8 cellular contexts compared by ENCODE assay signal in the genomic region with DNA sequence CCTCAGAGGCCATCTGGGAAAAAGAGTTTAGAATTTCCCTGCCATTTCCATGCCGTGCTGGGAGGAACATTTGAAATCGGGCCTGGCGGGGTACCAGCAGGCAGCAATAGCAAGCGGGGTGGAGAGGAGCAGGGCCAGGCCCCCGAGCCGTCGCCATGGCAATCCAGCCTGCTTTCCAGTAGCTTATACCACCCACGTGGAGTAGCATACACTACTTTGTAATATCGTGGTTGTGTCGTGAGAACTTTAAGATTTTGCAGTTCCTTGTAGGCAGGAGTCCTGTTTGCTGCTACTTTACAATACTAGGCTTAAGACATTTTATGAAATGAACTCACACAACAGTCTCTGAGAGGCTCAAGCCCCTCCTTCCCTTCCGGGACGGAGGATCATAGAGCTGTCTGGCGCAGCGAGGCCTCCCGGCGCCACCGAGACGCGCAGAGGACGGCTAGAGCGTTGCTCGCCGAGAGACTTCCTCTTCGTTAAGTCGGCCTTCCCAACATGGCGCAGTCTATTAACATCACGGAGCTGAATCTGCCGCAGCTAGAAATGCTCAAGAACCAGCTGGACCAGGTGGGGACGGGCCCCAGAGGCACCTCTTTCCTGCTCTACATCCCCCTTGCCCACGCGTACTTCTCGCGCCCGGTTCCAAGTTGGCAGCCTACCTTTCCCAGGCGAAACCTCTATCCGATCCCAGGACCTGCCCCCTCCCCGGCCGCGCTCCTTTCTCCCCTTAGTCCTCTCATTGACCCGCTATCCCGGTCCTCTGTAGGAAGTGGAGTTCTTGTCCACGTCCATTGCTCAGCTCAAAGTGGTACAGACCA. TPM values are rescaled to one million over a fixed set of nuclear protein-coding genes. Genes with fewer than 3 reads are reported as not detected.
DNase-seq lines count a peak whose midpoint lies in the region; ATAC-seq and TF ChIP-seq lines count a peak whose summit lies in the region.

PFDN5 (plus strand) TSS at position 473 of the 821 bp plus-strand sequence; CDS start at position 499, 26 bp downstream.

- H3K27ac Mint-ChIP-seq in activated CD8-positive, alpha-beta memory T cell treated with anti-CD3 and anti-CD28 coated beads, Interleukin-2, amount 10 ng/mL, durations not matched to agents 7 days and 5 days: peak within 1 kb of the TSS; percentile 92
- peak within 1 kb of the TSS; percentile 97 for H3K27ac Mint-ChIP-seq in endodermal cell

- peaks cover 70% of the 10 kb centered on the region for H3K36me3 ChIP-seq in NT2/D1 (ENCODE audit: insufficient read depth, insufficient read length, low read length)
- H3K36me3 ChIP-seq in endodermal cell (ENCODE audit: control insufficient read depth, insufficient read depth, low read length): peaks cover 39% of the 10 kb centered on the region

- H3K27ac ChIP-seq in endodermal cell (ENCODE audit: low read depth, low read length): peak within 1 kb of the TSS; percentile 71

- H3K4me3 ChIP-seq in NT2/D1 (ENCODE audit: insufficient read length, low read depth): peak within 1 kb of the TSS; percentile 82
- H3K4me3 ChIP-seq in endodermal cell (ENCODE audit: low read length): peak within 1 kb of the TSS; percentile 98

- CTCF ChIA-PET in activated CD8-positive, alpha-beta memory T cell treated with anti-CD3 and anti-CD28 coated beads, Interleukin-2, amount 10 ng/mL, durations not matched to agents 7 days and 5 days (lab: Charles Lee): interaction anchor here (0.6 to 4.4 kb wide), 21 partner anchors 8 to 229 kb away, joined by 3 to 49 read pairs (median 4); partner anchors contain the start of genes AAAS, CSAD, ESPL1 and ZNF740

- H3K4me3 Mint-ChIP-seq in activated CD8-positive, alpha-beta memory T cell treated with anti-CD3 and anti-CD28 coated beads, Interleukin-2, amount 10 ng/mL, durations not matched to agents 7 days and 5 days: peak within 1 kb of the TSS; percentile 98
- H3K4me3 Mint-ChIP-seq in endodermal cell: peak within 1 kb of the TSS; percentile 99

- no peaks in the 10 kb centered on the region for H3K9me3 Mint-ChIP-seq in activated CD8-positive, alpha-beta memory T cell treated with anti-CD3 and anti-CD28 coated beads, Interleukin-2, amount 10 ng/mL, durations not matched to agents 7 days and 5 days (ENCODE audit: low read depth)
- H3K9me3 Mint-ChIP-seq in endodermal cell: no peaks in the 10 kb centered on the region

- peaks cover 43% of the 10 kb centered on the region for H3K36me3 Mint-ChIP-seq in activated CD8-positive, alpha-beta memory T cell treated with anti-CD3 and anti-CD28 coated beads, Interleukin-2, amount 10 ng/mL, durations not matched to agents 7 days and 5 days
- peaks cover 40% of the 10 kb centered on the region for H3K36me3 Mint-ChIP-seq in endodermal cell (ENCODE audit: low read depth)

- peaks cover 49% of the 10 kb centered on the region for H3K4me1 Mint-ChIP-seq in activated CD8-positive, alpha-beta memory T cell treated with anti-CD3 and anti-CD28 coated beads, Interleukin-2, amount 10 ng/mL, durations not matched to agents 7 days and 5 days
- H3K4me1 Mint-ChIP-seq in endodermal cell: peaks cover 11% of the 10 kb centered on the region

- DNase-seq in COLO668 (lab: John Stamatoyannopoulos, UW; ENCODE audit: unreplicated experiment) (peak; percentile 85), HT1080 (ENCODE audit: low read depth) (peak; percentile 86), NT2/D1 (ENCODE audit: low read depth, low spot score) (peak; percentile 90), endodermal cell (peak; percentile 98), mesenteric fat pad (ENCODE audit: low spot score) (peak; percentile 93)
- peak; percentile 93 for DNase-seq in activated CD8-positive, alpha-beta memory T cell treated with anti-CD3 and anti-CD28 coated beads, Interleukin-2, amount 10 ng/mL, durations not matched to agents 7 days and 5 days
- peak; percentile 61 for DNase-seq in stimulated activated CD8-positive, alpha-beta memory T cell treated with anti-CD3 and anti-CD28 coated beads, Interleukin-15, amount 100 ng/mL, for 24 hours (ENCODE audit: low read depth)

- H3K27me3 ChIP-seq in NT2/D1 (ENCODE audit: insufficient read depth, insufficient read length) (no peaks in the 10 kb centered on the region), endodermal cell (ENCODE audit: control insufficient read depth, insufficient read depth, low read length, poor library complexity, severe bottlenecking) (no peaks in the 10 kb centered on the region)

- no peak for TF ChIP-seq CTCF in endodermal cell (conservative IDR thresholded peaks at IDR 0.05)

- H3K4me1 ChIP-seq in NT2/D1 (ENCODE audit: insufficient read depth, insufficient read length): peaks cover 10% of the 10 kb centered on the region
- peaks cover under 1% of the 10 kb centered on the region for H3K4me1 ChIP-seq in endodermal cell (ENCODE audit: control insufficient read depth, insufficient read depth, low read length)

- WGBS in endodermal cell (ENCODE audit: insufficient coverage in 1 of 2, insufficient read length in 1 of 2), 2 experiments: 5 to 6% methylated on average over 23 to 42 of the region's 42 CpGs

- ATAC-seq in GM21360 (IDR thresholded peaks at IDR 0.05; ENCODE audit: unreplicated experiment): peak; percentile 71
- ATAC-seq in activated CD8-positive, alpha-beta memory T cell treated with anti-CD3 and anti-CD28 coated beads, Interleukin-2, amount 10 ng/mL, durations not matched to agents 7 days and 5 days: peak; percentile 88

- no peaks in the 10 kb centered on the region for H3K9me3 ChIP-seq in NT2/D1 (ENCODE audit: insufficient read depth, low read length)
- H3K9me3 ChIP-seq in endodermal cell (ENCODE audit: control insufficient read depth, low read length): no peaks in the 10 kb centered on the region

- H3K9ac ChIP-seq in NT2/D1 (ENCODE audit: insufficient read length, low read depth) (peak within 1 kb of the TSS; percentile 92), endodermal cell (ENCODE audit: extremely low read depth, low read length, poor library complexity, severe bottlenecking) (peak within 1 kb of the TSS; percentile 81)

- no peaks in the 10 kb centered on the region for H3K27me3 Mint-ChIP-seq in activated CD8-positive, alpha-beta memory T cell treated with anti-CD3 and anti-CD28 coated beads, Interleukin-2, amount 10 ng/mL, durations not matched to agents 7 days and 5 days
- no peaks in the 10 kb centered on the region for H3K27me3 Mint-ChIP-seq in endodermal cell (ENCODE audit: insufficient read depth)

RNA-seq across cellular contexts. Expression of gene PFDN5, which starts in this region (rescaled TPM):
- 309 and 490 TPM in 2 replicates for total RNA-seq in HT1080 (2014; rRNA removed; shearing (Covaris generic))
- 365 and 406 TPM in 2 replicates for polyA plus RNA-seq in HT1080 (2015; cell fraction: cytosol; rRNA removed)
- polyA plus RNA-seq in HT1080 (2015; cell fraction: nucleus; rRNA removed): 294 and 307 TPM in 2 replicates
- 100 to 1,000 TPM; 283 to 298 TPM for total RNA-seq in activated CD8-positive, alpha-beta memory T cell treated with anti-CD3 and anti-CD28 coated beads, Interleukin-2, amount 10 ng/mL, durations not matched to agents 7 days and 5 days
- total RNA-seq in endodermal cell: 100 to 1,000 TPM; 322 to 403 TPM
- 489 TPM for polyA plus RNA-seq in endodermal cell (2013, experiment 1 of 2)
- 482 TPM for polyA plus RNA-seq in endodermal cell (2013, experiment 2 of 2)
- 371 TPM for total RNA-seq in mesenteric fat pad

Comparison
In these comparisons a context has a peak if more than half of its experiments do, and no peak if none do; other contexts are left out.
1. Peak in every context shown above with its lines: DNase-seq, ATAC-seq, H3K4me3 ChIP-seq and H3K27ac ChIP-seq.